ENCODE assay signal across 1 cellular context in genomic region chr18:78884502-78884901, GRCh38.
TF ChIP-seq lines count a peak whose summit lies in the region.

No MANE protein-coding gene starts in this region.

TF ChIP-seq in WTC11, 78 proteins besides CTCF, POLR2A, EP300 and RAD21 (continued from another document):
- TF ChIP-seq AFF4 (CRISPR knock-in tag; IDR thresholded peaks at IDR 0.05; ENCODE audit: borderline replicate concordance) = no peak
- TF ChIP-seq MXD4 (CRISPR knock-in tag; IDR thresholded peaks at IDR 0.05; ENCODE audit: borderline replicate concordance) = no peak
- no peak for TF ChIP-seq TP53 (CRISPR knock-in tag; IDR thresholded peaks at IDR 0.05)
- no peak for TF ChIP-seq ATF3 (CRISPR knock-in tag; conservative IDR thresholded peaks at IDR 0.05)
- TF ChIP-seq JUN (CRISPR knock-in tag; IDR thresholded peaks at IDR 0.05) = no peak
- no peak for TF ChIP-seq ZNF423 (CRISPR knock-in tag; IDR thresholded peaks at IDR 0.05)
